ENCODE assay signal across 12 cellular contexts in genomic region chr4:20616848-20617247, GRCh38.
DNase-seq lines count a peak whose midpoint lies in the region; ATAC-seq and TF ChIP-seq lines count a peak whose summit lies in the region.
"Had no signal": no experiment of that assay in that cellular context is flagged by ENCODE, and none has a peak within 500 bp of the region (broad histone marks: within the 10 kb centered on the region; RNA-seq: fewer than 3 reads in every experiment).

No MANE protein-coding gene starts in this region.

- H3K9me3 Mint-ChIP-seq in Calu3 (ENCODE audit: low read depth, unreplicated experiment): no peaks in the 10 kb centered on the region

- H3K27ac ChIP-seq in sigmoid colon (peak overlapping the region in 1 of 4 donors; percentile 25), body of pancreas (no peak overlapping the region)

- no peak for TF ChIP-seq CTCF in Calu3 (IDR thresholded peaks at IDR 0.05; ENCODE audit: unreplicated experiment)
- TF ChIP-seq CTCF in sigmoid colon (IDR thresholded peaks at IDR 0.05): no peak
- TF ChIP-seq CTCF in body of pancreas (IDR thresholded peaks at IDR 0.05): no peak

- DNase-seq in Calu3: peak; percentile 10
- peak; percentile 14 for DNase-seq in RPMI8226
- DNase-seq in left colon: no peak
- DNase-seq in sigmoid colon: peak; percentile 64
- no peak for DNase-seq in cortex of kidney (lab: John Stamatoyannopoulos, UW)
- DNase-seq in KBM-7: no peak
- DNase-seq in body of pancreas: no peak
- DNase-seq: ACHN; CD4-positive, CD25-positive, alpha-beta regulatory T cell; DMS 273 treated with DMSO at 0.1 percent for 48 hours had no signal

- H3K4me3 ChIP-seq in sigmoid colon (no peak overlapping the region), body of pancreas (no peak overlapping the region)
- H3K4me3 ChIP-seq: BLaER1 treated with 17β-estradiol and CSF1 and Interleukin-3, amounts not matched to agents 10 nM and 100 nM; GM12878 had no signal

- H3K4me1 Mint-ChIP-seq in Calu3 (ENCODE audit: low read depth, unreplicated experiment): peaks cover 21% of the 10 kb centered on the region
- H3K4me1 Mint-ChIP-seq: CD4-positive, CD25-positive, alpha-beta regulatory T cell had no signal

- BruUV-seq in Calu3 (replicated peaks; lab: Mats Ljungman, UMichigan): no TSS peak

- H3K27me3 Mint-ChIP-seq in Calu3 (ENCODE audit: unreplicated experiment): no peaks in the 10 kb centered on the region

- in situ Hi-C loops in KBM-7 (cut with MboI; ENCODE audit: low pct_unique_long_range_greater_than_20kb, low sequenced_read_pairs): no loop called here

- H3K4me1 ChIP-seq in sigmoid colon (peaks cover 0 to 42% (median 32%) of the 10 kb centered on the region in 4 donors), body of pancreas (no peaks in the 10 kb centered on the region)

- CTCF ChIA-PET in Calu3 (lab: Charles Lee): no interaction called here

- no peak for TF ChIP-seq EP300 in sigmoid colon (IDR thresholded peaks at IDR 0.05)

- WGBS in sigmoid colon, 2 donors: 63 to 77% methylated on average over 8 of the region's 8 CpGs
- 84 to 87% methylated on average over 6 to 8 of the region's 8 CpGs for WGBS in body of pancreas, 2 donors

- TF ChIP-seq POLR2A in sigmoid colon (IDR thresholded peaks at IDR 0.05) (no peak), body of pancreas (IDR thresholded peaks at IDR 0.05) (no peak)

- intact Hi-C loops in Calu3 (cut with micrococcal nuclease; ENCODE audit: unreplicated experiment) (no loop called here), left colon (cut with DNase I, micrococcal nuclease) (no loop called here), sigmoid colon (cut with DNase I) (no loop called here), body of pancreas (cut with DNase I) (no loop called here)

- H3K27ac Mint-ChIP-seq in Calu3 (ENCODE audit: unreplicated experiment): no peak overlapping the region
- H3K27ac Mint-ChIP-seq: CD4-positive, CD25-positive, alpha-beta regulatory T cell had no signal

- no peak overlapping the region for H3K4me3 Mint-ChIP-seq in Calu3 (ENCODE audit: low read depth, unreplicated experiment)
- H3K4me3 Mint-ChIP-seq: CD4-positive, CD25-positive, alpha-beta regulatory T cell had no signal

- no peaks in the 10 kb centered on the region for H3K27me3 ChIP-seq in sigmoid colon
- no peaks in the 10 kb centered on the region for H3K27me3 ChIP-seq in body of pancreas
- H3K27me3 ChIP-seq: BLaER1 treated with 17β-estradiol and CSF1 and Interleukin-3, amounts not matched to agents 10 nM and 100 nM had no signal

- H3K36me3 ChIP-seq in sigmoid colon (no peaks in the 10 kb centered on the region), body of pancreas (replicated peaks in 1 of 2; ENCODE audit: insufficient read depth in 1 of 2, low read depth in 2 of 2) (no peaks in the 10 kb centered on the region)
- H3K36me3 ChIP-seq: BLaER1 treated with 17β-estradiol and CSF1 and Interleukin-3, amounts not matched to agents 10 nM and 100 nM had no signal

- H3K9me3 ChIP-seq in sigmoid colon (no peaks in the 10 kb centered on the region), body of pancreas (no peaks in the 10 kb centered on the region)
- H3K9me3 ChIP-seq: BLaER1 treated with 17β-estradiol and CSF1 and Interleukin-3, amounts not matched to agents 10 nM and 100 nM had no signal

- ATAC-seq in left colon: peak; percentile 28
- ATAC-seq in body of pancreas: no peak
- ATAC-seq: GM12878 had no signal

- H3K36me3 Mint-ChIP-seq in Calu3 (ENCODE audit: insufficient read depth, unreplicated experiment): no peaks in the 10 kb centered on the region
- H3K36me3 Mint-ChIP-seq: CD4-positive, CD25-positive, alpha-beta regulatory T cell had no signal

Comparison
In these comparisons a context has a peak if more than half of its experiments do, and no peak if none do; other contexts are left out.
1. DNase-seq: peak in Calu3 (single experiment), RPMI8226 (single experiment) and sigmoid colon (single experiment); none in left colon (0 of 2), cortex of kidney (single experiment), KBM-7 (single experiment) and body of pancreas (0 of 4).